ENCODE assay signal across 8 cellular contexts in the genomic region with DNA sequence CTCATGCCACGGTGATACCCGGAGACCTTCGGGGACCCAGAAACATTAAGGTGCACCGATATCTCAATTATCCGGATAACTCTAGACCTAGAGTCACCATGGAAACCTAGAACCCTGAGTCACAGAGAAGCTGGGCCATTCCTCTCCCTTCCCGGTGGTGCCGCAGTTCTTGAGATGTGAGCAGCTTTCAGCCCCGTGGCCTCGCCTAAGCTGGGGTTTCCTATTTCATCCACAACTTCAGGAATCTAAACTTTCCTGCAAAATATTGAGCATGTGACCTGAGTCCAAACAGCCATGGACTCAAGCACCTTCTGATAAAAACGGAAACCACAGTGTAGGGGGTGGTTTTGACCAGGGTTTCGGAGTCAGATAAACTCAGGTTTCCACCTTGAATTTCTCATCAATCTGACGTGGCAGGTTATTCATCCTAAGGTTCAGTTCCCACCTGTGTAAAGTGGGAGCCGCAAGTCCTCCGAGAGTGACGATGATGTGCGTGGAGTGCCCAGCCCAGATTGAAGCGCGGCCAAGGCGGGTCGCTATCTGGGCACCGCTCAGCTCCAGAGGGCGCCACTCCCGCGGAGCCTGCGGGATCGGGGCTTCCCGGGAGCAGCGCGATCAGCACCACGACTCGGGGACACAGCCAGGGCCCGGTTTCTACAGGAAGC. TPM values are rescaled to one million over a fixed set of nuclear protein-coding genes. Genes with fewer than 3 reads are reported as not detected.
A peak's percentile ranks its signal among the peaks of the same experiment; 100 is the strongest.
DNase-seq lines count a peak whose midpoint lies in the region; ATAC-seq and TF ChIP-seq lines count a peak whose summit lies in the region.

No MANE protein-coding gene starts in this region.

- H3K27me3 ChIP-seq in HCT116 (ENCODE audit: insufficient read depth, low read length) (no peaks in the 10 kb centered on the region), testis (no peaks in the 10 kb centered on the region)

- peak overlapping the region; percentile 80 for H3K27ac ChIP-seq in HCT116 (ENCODE audit: low read depth, low read length)
- peak overlapping the region; percentile 81 to 89 for H3K27ac ChIP-seq in testis

- H3K4me1 ChIP-seq in HCT116 (ENCODE audit: control insufficient read depth in 1 of 2, insufficient read depth in 2 of 2, low read length in 2 of 2) (peaks cover 13 to 37% of the 10 kb centered on the region in 2 experiments; a peak in 3 of 4 replicates), testis (peaks cover 8% of the 10 kb centered on the region)

- H4K20me1 ChIP-seq in HCT116 (ENCODE audit: insufficient read depth): no peaks in the 10 kb centered on the region

- ATAC-seq in HCT116 (peak; percentile 76), GM18861 (IDR thresholded peaks at IDR 0.05; ENCODE audit: unreplicated experiment) (no peak)

- H3K36me3 ChIP-seq in HCT116 (ENCODE audit: control insufficient read depth in 1 of 2, insufficient read depth in 2 of 2, low read length in 2 of 2) (peaks cover 3 to 4% of the 10 kb centered on the region in 2 experiments; a peak in 1 of 4 replicates), testis (ENCODE audit: low read depth, missing control alignments) (no peaks in the 10 kb centered on the region)

- DNase-seq in Daoy (ENCODE audit: low read depth) (peak; percentile 82), HCT116 (ENCODE audit: low read depth, low spot score) (peak; percentile 40), NCI-H2196 (lab: John Stamatoyannopoulos, UW; ENCODE audit: unreplicated experiment) (peak; percentile 70), fibroblast of gingiva (ENCODE audit: low read depth) (peak; percentile 65), myocyte (ENCODE audit: low read depth) (peak; percentile 62), testis (peak; percentile 74)
- DNase-seq in activated CD8-positive, alpha-beta memory T cell treated with anti-CD3 and anti-CD28 coated beads, Interleukin-2, amount 50 U/mL, for 48 hours: peak; percentile 81

- H3K9me3 ChIP-seq in HCT116 (ENCODE audit: control insufficient read depth in 1 of 2, insufficient read depth in 1 of 2, low read depth in 1 of 2, low read length in 2 of 2): no peaks in the 10 kb centered on the region
- no peaks in the 10 kb centered on the region for H3K9me3 ChIP-seq in testis

- peak overlapping the region; percentile 89 for H3K9ac ChIP-seq in HCT116 (ENCODE audit: low read length)

- peak overlapping the region; percentile 81 for H3K4me3 ChIP-seq in HCT116 (replicated peaks in 1 of 2; ENCODE audit: low read depth in 1 of 2, low read length in 2 of 2)
- peak overlapping the region; percentile 80 to 82 for H3K4me3 ChIP-seq in testis

- no peak overlapping the region for H2AFZ ChIP-seq in HCT116 (ENCODE audit: low read depth, low read length, poor library complexity, severe bottlenecking)

- POLR2A ChIA-PET in HCT116 (lab: Charles Lee): no interaction called here

- H3K79me2 ChIP-seq in HCT116 (ENCODE audit: insufficient read depth, low read length): peaks cover 38% of the 10 kb centered on the region

- H3K4me2 ChIP-seq in HCT116 (ENCODE audit: low read length): peak overlapping the region; percentile 98

- CTCF ChIA-PET in HCT116 (lab: Charles Lee): no interaction called here

- TF ChIP-seq CTCF in HCT116 (IDR thresholded peaks at IDR 0.05 in 2 of 3, conservative IDR thresholded peaks at IDR 0.05 in 1 of 3; ENCODE audit: borderline replicate concordance in 1 of 3, insufficient read depth in 1 of 3, low read depth in 2 of 3, low read length in 2 of 3) (peak in 2 of 3 experiments; percentile 61 to 68; a peak in 4 of 6 replicates), testis (IDR thresholded peaks at IDR 0.05) (peak; percentile 6 to 45 (median 14))

- TF ChIP-seq POLR2A in HCT116 (IDR thresholded peaks at IDR 0.05; ENCODE audit: borderline replicate concordance, extremely low read depth, insufficient read depth, insufficient read length): no peak
- no peak for TF ChIP-seq POLR2A in testis (IDR thresholded peaks at IDR 0.05)

- TF ChIP-seq RAD21 in HCT116 (IDR thresholded peaks at IDR 0.05; ENCODE audit: low read depth): no peak

- RAD21 ChIA-PET in HCT116 (lab: Charles Lee; ENCODE audit: low non-redundant PET in 1 of 2, low total read pairs in 2 of 2, uncharacterized antibody in 2 of 2, unreplicated experiment in 2 of 2): no interaction called here

- H3K9me2 ChIP-seq in HCT116 (ENCODE audit: insufficient read depth): no peaks in the 10 kb centered on the region

- 34 to 43% methylated on average over 16 to 32 of the region's 32 CpGs for WGBS in testis, 2 donors

- BruUV-seq in HCT116 (replicated peaks; lab: Mats Ljungman, UMichigan): no TSS peak

- intact Hi-C loops in HCT116 (cut with micrococcal nuclease): loop anchor here (1.0 to 5.0 kb wide), 4 partner anchors 70 to 334 kb away; no protein-coding TSS in a partner anchor
- intact Hi-C loops in testis (cut with DNase I; ENCODE audit: low total_unique reads): no loop called here

TF ChIP-seq in HCT116, 20 proteins besides CTCF, POLR2A, EP300 and RAD21:
- TF ChIP-seq POLR2AphosphoS5 (IDR thresholded peaks at IDR 0.05; ENCODE audit: low read depth, low read length) (peak; percentile 3; the same call in 1 of the 2 replicates), ZNF274 (IDR thresholded peaks at IDR 0.05; ENCODE audit: low read depth, low read length) (no peak), TCF7L2 (IDR thresholded peaks at IDR 0.05; ENCODE audit: borderline replicate concordance, extremely low read depth, insufficient read depth, insufficient read length) (no peak), ELF1 (IDR thresholded peaks at IDR 0.05; ENCODE audit: borderline replicate concordance, low read depth) (no peak), YY1 (IDR thresholded peaks at IDR 0.05; ENCODE audit: extremely low read depth, insufficient replicate concordance, low read depth, low read length) (peak; percentile 13)
- TF ChIP-seq, protein P1, sequence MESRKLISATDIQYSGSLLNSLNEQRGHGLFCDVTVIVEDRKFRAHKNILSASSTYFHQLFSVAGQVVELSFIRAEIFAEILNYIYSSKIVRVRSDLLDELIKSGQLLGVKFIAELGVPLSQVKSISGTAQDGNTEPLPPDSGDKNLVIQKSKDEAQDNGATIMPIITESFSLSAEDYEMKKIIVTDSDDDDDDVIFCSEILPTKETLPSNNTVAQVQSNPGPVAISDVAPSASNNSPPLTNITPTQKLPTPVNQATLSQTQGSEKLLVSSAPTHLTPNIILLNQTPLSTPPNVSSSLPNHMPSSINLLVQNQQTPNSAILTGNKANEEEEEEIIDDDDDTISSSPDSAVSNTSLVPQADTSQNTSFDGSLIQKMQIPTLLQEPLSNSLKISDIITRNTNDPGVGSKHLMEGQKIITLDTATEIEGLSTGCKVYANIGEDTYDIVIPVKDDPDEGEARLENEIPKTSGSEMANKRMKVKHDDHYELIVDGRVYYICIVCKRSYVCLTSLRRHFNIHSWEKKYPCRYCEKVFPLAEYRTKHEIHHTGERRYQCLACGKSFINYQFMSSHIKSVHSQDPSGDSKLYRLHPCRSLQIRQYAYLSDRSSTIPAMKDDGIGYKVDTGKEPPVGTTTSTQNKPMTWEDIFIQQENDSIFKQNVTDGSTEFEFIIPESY (IDR thresholded peaks at IDR 0.05; ENCODE audit: extremely low read depth, insufficient replicate concordance, low read length): no peak
TF ChIP-seq in HCT116: peak in this region for 2.

RNA-seq across cellular contexts. Expression of a gene that starts 1.0 kb away (rescaled TPM):
- 21.5 and 25.7 TPM in 2 replicates for total RNA-seq in Daoy (2014; rRNA removed; shearing (Covaris generic))
- total RNA-seq in HCT116 (2021; ENCODE audit: unreplicated experiment): 32.9 TPM
- polyA plus RNA-seq in HCT116 (2012): 19.6 and 20.6 TPM in 2 replicates
- total RNA-seq in myocyte: 4.3 and 8.2 TPM in 2 replicates
- polyA plus RNA-seq in myocyte (2012): 6.6 TPM
- total RNA-seq in testis: 10 to 100 TPM; 13.3 to 19.8 TPM
- polyA plus RNA-seq in testis (ENCODE audit: insufficient read depth, low read depth, low replicate concordance): 16.2 TPM
